ENCODE assay signal across 21 cellular contexts in the genomic region with DNA sequence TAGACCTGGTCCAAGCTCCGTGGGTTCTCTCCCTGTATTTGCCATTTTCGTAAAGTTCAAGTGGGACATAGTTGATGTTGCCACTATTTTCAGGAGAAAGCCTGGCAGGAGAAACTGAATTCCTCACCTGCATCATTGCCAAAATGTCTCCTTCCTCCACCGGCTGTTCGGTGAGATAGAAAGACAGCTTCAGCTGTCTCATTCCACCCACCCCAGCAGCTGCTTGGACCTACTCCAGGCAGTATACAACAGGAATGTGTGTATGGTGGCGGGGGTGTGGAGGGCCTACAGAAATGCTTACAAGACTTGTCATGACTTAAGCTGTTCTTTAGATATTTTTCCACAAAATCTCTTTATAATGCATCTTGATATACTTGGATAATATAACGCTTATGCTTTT.
A peak's percentile ranks its signal among the peaks of the same experiment; 100 is the strongest.
DNase-seq lines count a peak whose midpoint lies in the region; ATAC-seq and TF ChIP-seq lines count a peak whose summit lies in the region.
"Had no signal": no experiment of that assay in that cellular context is flagged by ENCODE, and none has a peak within 500 bp of the region (broad histone marks: within the 10 kb centered on the region; RNA-seq: fewer than 3 reads in every experiment).

No MANE protein-coding gene starts in this region.

- peaks cover 25% of the 10 kb centered on the region for H3K4me1 ChIP-seq in A673 (ENCODE audit: insufficient read depth, low read length, poor library complexity, severe bottlenecking)
- peaks cover 0 to 27% (median 25%) of the 10 kb centered on the region in 4 donors for H3K4me1 ChIP-seq in esophagus muscularis mucosa
- H3K4me1 ChIP-seq: HAP-1, tibial artery had no signal

- H3K27ac Mint-ChIP-seq in activated T-helper 2 cell treated with anti-CD3 and anti-CD28 coated beads, Interferon-gamma antibody, Interleukin-2, Interleukin-4, amounts not matched to agents 10 μg/mL and 5 μg/mL and 100 μg/mL, durations not matched to agents 14 hours and 24 hours and 36 hours: no peak overlapping the region
- H3K27ac Mint-ChIP-seq: endodermal cell; stimulated activated effector memory CD8-positive, alpha-beta T cell treated with anti-CD3 and anti-CD28 coated beads, Interleukin-12 subunit alpha, Interleukin-12 subunit beta, amount 100 ng/mL, for 72 hours had no signal

- H3K4me3 ChIP-seq in A673 (ENCODE audit: low read depth, low read length, poor library complexity, severe bottlenecking) (no peak overlapping the region), esophagus muscularis mucosa (no peak overlapping the region)
- H3K4me3 ChIP-seq: HAP-1, heart left ventricle, tibial artery had no signal

- no peak for TF ChIP-seq POLR2A in esophagus muscularis mucosa (IDR thresholded peaks at IDR 0.05; ENCODE audit: low read depth)

- peaks cover 19% of the 10 kb centered on the region for H3K27me3 Mint-ChIP-seq in activated T-helper 2 cell treated with anti-CD3 and anti-CD28 coated beads, Interferon-gamma antibody, Interleukin-2, Interleukin-4, amounts not matched to agents 10 μg/mL and 5 μg/mL and 100 μg/mL, durations not matched to agents 14 hours and 24 hours and 36 hours (ENCODE audit: low read depth)

- H3K27ac ChIP-seq in A673 (ENCODE audit: low read depth, low read length, poor library complexity, severe bottlenecking) (no peak overlapping the region), esophagus muscularis mucosa (replicated peaks in 1 of 4) (peak overlapping the region in 1 of 4 donors; percentile 52)
- H3K27ac ChIP-seq: heart left ventricle, tibial artery had no signal

- TF ChIP-seq CTCF in A673 (conservative IDR thresholded peaks at IDR 0.05; ENCODE audit: low read depth, low read length) (no peak), esophagus muscularis mucosa (IDR thresholded peaks at IDR 0.05) (no peak)

- no peak for ATAC-seq in GM19324 (IDR thresholded peaks at IDR 0.05; ENCODE audit: low FRiP score, unreplicated experiment)
- ATAC-seq: heart left ventricle; stimulated activated effector memory CD8-positive, alpha-beta T cell treated with anti-CD3 and anti-CD28 coated beads, Interleukin-12 subunit alpha, Interleukin-12 subunit beta, amount 100 ng/mL, for 72 hours had no signal

- TF ChIP-seq EP300 in esophagus muscularis mucosa (IDR thresholded peaks at IDR 0.05): no peak

- no peaks in the 10 kb centered on the region for H3K27me3 ChIP-seq in A673 (replicated peaks; ENCODE audit: insufficient read depth, low read depth, low read length, poor library complexity)
- H3K27me3 ChIP-seq in esophagus muscularis mucosa: no peaks in the 10 kb centered on the region
- H3K27me3 ChIP-seq: tibial artery had no signal

- intact Hi-C loops in A673 (cut with micrococcal nuclease; ENCODE audit: unreplicated experiment): loop anchor here (5.0 to 10.0 kb wide), 3 partner anchors 943 to 1225 kb away; no protein-coding TSS in a partner anchor
- intact Hi-C loops in esophagus muscularis mucosa (cut with DNase I): loop anchor here (5.0 kb wide), 1 partner anchor 738 kb away; no protein-coding TSS in a partner anchor
- intact Hi-C loops in activated T-helper 2 cell treated with anti-CD3 and anti-CD28 coated beads, Interferon-gamma antibody, Interleukin-2, Interleukin-4, amounts not matched to agents 10 μg/mL and 5 μg/mL and 100 μg/mL, durations not matched to agents 14 hours and 24 hours and 36 hours (cut with micrococcal nuclease): loop anchor here (5.0 to 10.0 kb wide), 2 partner anchors 738 to 985 kb away; no protein-coding TSS in a partner anchor

- no peak overlapping the region for H3K4me3 Mint-ChIP-seq in activated T-helper 2 cell treated with anti-CD3 and anti-CD28 coated beads, Interferon-gamma antibody, Interleukin-2, Interleukin-4, amounts not matched to agents 10 μg/mL and 5 μg/mL and 100 μg/mL, durations not matched to agents 14 hours and 24 hours and 36 hours (ENCODE audit: low read depth)
- H3K4me3 Mint-ChIP-seq: endodermal cell; stimulated activated effector memory CD8-positive, alpha-beta T cell treated with anti-CD3 and anti-CD28 coated beads, Interleukin-12 subunit alpha, Interleukin-12 subunit beta, amount 100 ng/mL, for 72 hours had no signal

- 43% methylated on average over 6 of the region's 6 CpGs for whole genome bisulfite sequencing in esophagus muscularis mucosa

- BruUV-seq in A673 (replicated peaks; lab: Mats Ljungman, UMichigan): no TSS peak

- POLR2A ChIA-PET in A673 (lab: Charles Lee; ENCODE audit: low non-redundant PET): no interaction called here

- H3K36me3 ChIP-seq in A673 (ENCODE audit: insufficient read depth, low read length, poor library complexity, severe bottlenecking) (no peaks in the 10 kb centered on the region), esophagus muscularis mucosa (no peaks in the 10 kb centered on the region)
- H3K36me3 ChIP-seq: HAP-1, heart left ventricle, tibial artery had no signal

- peak; percentile 46 for DNase-seq in A673 (ENCODE audit: low spot score)
- DNase-seq in NCI-H226: peak; percentile 57
- peak; percentile 62 for DNase-seq in dedifferentiated amniotic fluid mesenchymal stem cell (ENCODE audit: extremely low spot score)
- peak; percentile 60 for DNase-seq in islet precursor cell
- DNase-seq in kidney glomerular epithelial cell (lab: John Stamatoyannopoulos, UW): no peak
- no peak for DNase-seq in esophagus muscularis mucosa (ENCODE audit: extremely low spot score)
- DNase-seq in activated T-helper 2 cell treated with anti-CD3 and anti-CD28 coated beads, Interferon-gamma antibody, Interleukin-2, Interleukin-4, amounts not matched to agents 10 μg/mL and 5 μg/mL and 100 μg/mL, durations not matched to agents 14 hours and 24 hours and 36 hours (ENCODE audit: low spot score): no peak
- DNase-seq: activated CD4-positive, alpha-beta T cell treated with anti-CD3 and anti-CD28 coated beads for 4 hours; activated CD8-positive, alpha-beta memory T cell treated with anti-CD3 and anti-CD28 coated beads, Interleukin-2, amount 50 U/mL, for 48 hours; activated naive CD4-positive, alpha-beta T cell treated with anti-CD3 and anti-CD28 coated beads, Interleukin-2, amount 50 U/mL, for 16 hours; central memory CD4-positive, alpha-beta T cell; endodermal cell; heart left ventricle; left cardiac atrium; NCI-H345; SIG-M5; T1000; tibial artery had no signal

- H3K9me3 ChIP-seq in A673 (ENCODE audit: low read depth, low read length, poor library complexity, severe bottlenecking) (no peaks in the 10 kb centered on the region), esophagus muscularis mucosa (no peaks in the 10 kb centered on the region)
- H3K9me3 ChIP-seq: HAP-1, heart left ventricle, tibial artery had no signal

- no peaks in the 10 kb centered on the region for H3K9me3 Mint-ChIP-seq in activated T-helper 2 cell treated with anti-CD3 and anti-CD28 coated beads, Interferon-gamma antibody, Interleukin-2, Interleukin-4, amounts not matched to agents 10 μg/mL and 5 μg/mL and 100 μg/mL, durations not matched to agents 14 hours and 24 hours and 36 hours
- H3K9me3 Mint-ChIP-seq: endodermal cell; stimulated activated effector memory CD8-positive, alpha-beta T cell treated with anti-CD3 and anti-CD28 coated beads, Interleukin-12 subunit alpha, Interleukin-12 subunit beta, amount 100 ng/mL, for 72 hours had no signal

- CTCF ChIA-PET in A673 (lab: Charles Lee): no interaction called here

- H3K4me1 Mint-ChIP-seq in activated T-helper 2 cell treated with anti-CD3 and anti-CD28 coated beads, Interferon-gamma antibody, Interleukin-2, Interleukin-4, amounts not matched to agents 10 μg/mL and 5 μg/mL and 100 μg/mL, durations not matched to agents 14 hours and 24 hours and 36 hours (ENCODE audit: low read depth): no peaks in the 10 kb centered on the region
- H3K4me1 Mint-ChIP-seq: endodermal cell; stimulated activated effector memory CD8-positive, alpha-beta T cell treated with anti-CD3 and anti-CD28 coated beads, Interleukin-12 subunit alpha, Interleukin-12 subunit beta, amount 100 ng/mL, for 72 hours had no signal

- H3K36me3 Mint-ChIP-seq in activated T-helper 2 cell treated with anti-CD3 and anti-CD28 coated beads, Interferon-gamma antibody, Interleukin-2, Interleukin-4, amounts not matched to agents 10 μg/mL and 5 μg/mL and 100 μg/mL, durations not matched to agents 14 hours and 24 hours and 36 hours (ENCODE audit: low read depth): no peaks in the 10 kb centered on the region
- H3K36me3 Mint-ChIP-seq: stimulated activated effector memory CD8-positive, alpha-beta T cell treated with anti-CD3 and anti-CD28 coated beads, Interleukin-12 subunit alpha, Interleukin-12 subunit beta, amount 100 ng/mL, for 72 hours had no signal

Comparison
In these comparisons a context has a peak if more than half of its experiments do, and no peak if none do; other contexts are left out.
1. DNase-seq: peak in A673 (single experiment), NCI-H226 (single experiment), dedifferentiated amniotic fluid mesenchymal stem cell (single experiment) and islet precursor cell (single experiment); none in kidney glomerular epithelial cell (single experiment), esophagus muscularis mucosa (single experiment) and activated T-helper 2 cell treated with anti-CD3 and anti-CD28 coated beads, Interferon-gamma antibody, Interleukin-2, Interleukin-4, amounts not matched to agents 10 μg/mL and 5 μg/mL and 100 μg/mL, durations not matched to agents 14 hours and 24 hours and 36 hours (single experiment).